Comparison of ENCODE assay signal across 10 cellular contexts in the genomic region with DNA sequence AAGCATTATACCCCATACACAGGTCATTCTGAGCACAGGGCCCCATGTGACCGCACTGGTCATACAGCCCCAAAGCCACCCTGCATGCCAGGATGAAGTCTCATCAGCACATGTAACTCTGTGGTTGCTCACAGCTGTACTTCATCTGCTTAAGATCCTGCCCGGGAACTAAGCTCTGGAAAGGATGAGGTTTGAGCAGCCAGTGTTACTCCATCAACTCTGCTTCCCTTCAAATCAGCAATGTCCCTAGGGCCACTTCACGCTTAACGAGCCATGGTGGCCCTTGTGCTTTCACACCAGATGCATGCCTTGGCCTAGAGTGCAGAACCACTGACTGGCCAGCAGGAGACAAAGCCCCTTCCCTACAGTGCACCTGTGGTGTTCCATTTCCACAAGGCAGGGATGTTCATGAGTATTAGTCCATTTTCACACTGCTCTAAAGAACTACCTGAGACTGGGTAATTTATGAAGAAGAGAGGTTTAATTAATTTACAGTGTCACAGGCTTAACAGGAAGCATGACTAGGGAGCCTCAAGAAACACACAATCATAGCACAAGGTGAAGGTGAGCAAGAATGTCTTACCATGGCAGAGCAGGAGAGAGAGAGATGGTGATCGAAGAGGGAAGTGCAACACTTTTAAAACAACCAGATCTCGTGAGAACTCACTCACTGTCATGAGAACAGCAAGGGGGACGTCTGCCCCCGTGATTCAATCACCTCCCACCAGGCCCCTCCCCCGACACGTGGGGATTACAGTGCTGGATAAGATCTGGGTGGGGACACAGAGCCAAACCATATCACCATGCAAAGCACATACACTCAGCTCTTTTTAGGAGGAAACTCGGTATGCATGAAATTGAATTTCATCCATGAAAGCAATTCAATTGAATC.
DNase-seq lines count a peak whose midpoint lies in the region; ATAC-seq lines count a peak whose summit lies in the region.
"Had no signal": no experiment of that assay in that cellular context is flagged by ENCODE, and none has a peak within 500 bp of the region (broad histone marks: within the 10 kb centered on the region; RNA-seq: fewer than 3 reads in every experiment).

No MANE protein-coding gene starts in this region.

- no peak overlapping the region for H3K27ac Mint-ChIP-seq in stimulated activated memory B cell treated with anti-CD40 and anti-IgM and Interleukin-4, amounts not matched to agents 10 μg/mL and 1 μg/mL and 100 μg/mL, for 72 hours
- no peak overlapping the region for H3K27ac Mint-ChIP-seq in activated CD4-positive, alpha-beta T cell treated with anti-CD3 and anti-CD28 coated beads, Interleukin-2, amount 10 ng/mL, durations not matched to agents 24 days and 14 days

- H3K36me3 Mint-ChIP-seq in stimulated activated memory B cell treated with anti-CD40 and anti-IgM and Interleukin-4, amounts not matched to agents 10 μg/mL and 1 μg/mL and 100 μg/mL, for 72 hours, result no peaks in the 10 kb centered on the region
- H3K36me3 Mint-ChIP-seq in activated CD4-positive, alpha-beta T cell treated with anti-CD3 and anti-CD28 coated beads, Interleukin-2, amount 10 ng/mL, durations not matched to agents 24 days and 14 days (ENCODE audit: low read depth), result no peaks in the 10 kb centered on the region
- H3K36me3 Mint-ChIP-seq: brain had no signal

- peaks cover 25% of the 10 kb centered on the region for H3K27me3 Mint-ChIP-seq in stimulated activated memory B cell treated with anti-CD40 and anti-IgM and Interleukin-4, amounts not matched to agents 10 μg/mL and 1 μg/mL and 100 μg/mL, for 72 hours
- H3K27me3 Mint-ChIP-seq in activated CD4-positive, alpha-beta T cell treated with anti-CD3 and anti-CD28 coated beads, Interleukin-2, amount 10 ng/mL, durations not matched to agents 24 days and 14 days, result peaks cover 3% of the 10 kb centered on the region

- no peaks in the 10 kb centered on the region for H3K4me1 Mint-ChIP-seq in stimulated activated memory B cell treated with anti-CD40 and anti-IgM and Interleukin-4, amounts not matched to agents 10 μg/mL and 1 μg/mL and 100 μg/mL, for 72 hours
- H3K4me1 Mint-ChIP-seq in activated CD4-positive, alpha-beta T cell treated with anti-CD3 and anti-CD28 coated beads, Interleukin-2, amount 10 ng/mL, durations not matched to agents 24 days and 14 days, result peaks cover 1% of the 10 kb centered on the region

- DNase-seq in DMS53 (lab: John Stamatoyannopoulos, UW) (peak; percentile 91), HCEC 1CT (peak; percentile 78), SK-MEL-5 (ENCODE audit: low read depth, low spot score) (peak; percentile 31), left kidney (ENCODE audit: low read depth, low spot score) (peak; percentile 56), NCI-H146 treated with DMSO at 0.1 percent for 48 hours (lab: John Stamatoyannopoulos, UW; ENCODE audit: unreplicated experiment) (no peak)
- no peak for DNase-seq in activated CD4-positive, alpha-beta T cell treated with anti-CD3 and anti-CD28 coated beads, Interleukin-2, amount 10 ng/mL, durations not matched to agents 24 days and 14 days
- DNase-seq: stimulated activated naive CD4-positive, alpha-beta T cell had no signal

- intact Hi-C loops in activated CD4-positive, alpha-beta T cell treated with anti-CD3 and anti-CD28 coated beads, Interleukin-2, amount 10 ng/mL, durations not matched to agents 24 days and 14 days (cut with micrococcal nuclease), result no loop called here

- no peak for ATAC-seq in stimulated activated memory B cell treated with anti-CD40 and anti-IgM and Interleukin-4, amounts not matched to agents 10 μg/mL and 1 μg/mL and 100 μg/mL, for 72 hours
- ATAC-seq in GM21367 (IDR thresholded peaks at IDR 0.05; ENCODE audit: unreplicated experiment), result no peak

- no peaks in the 10 kb centered on the region for H3K9me3 Mint-ChIP-seq in stimulated activated memory B cell treated with anti-CD40 and anti-IgM and Interleukin-4, amounts not matched to agents 10 μg/mL and 1 μg/mL and 100 μg/mL, for 72 hours
- H3K9me3 Mint-ChIP-seq in activated CD4-positive, alpha-beta T cell treated with anti-CD3 and anti-CD28 coated beads, Interleukin-2, amount 10 ng/mL, durations not matched to agents 24 days and 14 days, result no peaks in the 10 kb centered on the region

- in situ Hi-C loops in SK-MEL-5 (cut with HindIII; ENCODE audit: low pct_unique_long_range_greater_than_20kb, low sequenced_read_pairs), result no loop called here

- H3K4me3 Mint-ChIP-seq in stimulated activated memory B cell treated with anti-CD40 and anti-IgM and Interleukin-4, amounts not matched to agents 10 μg/mL and 1 μg/mL and 100 μg/mL, for 72 hours, result no peak overlapping the region
- no peak overlapping the region for H3K4me3 Mint-ChIP-seq in activated CD4-positive, alpha-beta T cell treated with anti-CD3 and anti-CD28 coated beads, Interleukin-2, amount 10 ng/mL, durations not matched to agents 24 days and 14 days
- H3K4me3 Mint-ChIP-seq: brain had no signal

Comparison
In these comparisons a context has a peak if more than half of its experiments do, and no peak if none do; other contexts are left out.
1. DNase-seq: peak in DMS53 (single experiment), HCEC 1CT (single experiment), SK-MEL-5 (single experiment) and left kidney (single experiment); none in NCI-H146 treated with DMSO at 0.1 percent for 48 hours (single experiment) and activated CD4-positive, alpha-beta T cell treated with anti-CD3 and anti-CD28 coated beads, Interleukin-2, amount 10 ng/mL, durations not matched to agents 24 days and 14 days (single experiment).